Comparison of ENCODE assay signal across 8 cellular contexts in the genomic region with DNA sequence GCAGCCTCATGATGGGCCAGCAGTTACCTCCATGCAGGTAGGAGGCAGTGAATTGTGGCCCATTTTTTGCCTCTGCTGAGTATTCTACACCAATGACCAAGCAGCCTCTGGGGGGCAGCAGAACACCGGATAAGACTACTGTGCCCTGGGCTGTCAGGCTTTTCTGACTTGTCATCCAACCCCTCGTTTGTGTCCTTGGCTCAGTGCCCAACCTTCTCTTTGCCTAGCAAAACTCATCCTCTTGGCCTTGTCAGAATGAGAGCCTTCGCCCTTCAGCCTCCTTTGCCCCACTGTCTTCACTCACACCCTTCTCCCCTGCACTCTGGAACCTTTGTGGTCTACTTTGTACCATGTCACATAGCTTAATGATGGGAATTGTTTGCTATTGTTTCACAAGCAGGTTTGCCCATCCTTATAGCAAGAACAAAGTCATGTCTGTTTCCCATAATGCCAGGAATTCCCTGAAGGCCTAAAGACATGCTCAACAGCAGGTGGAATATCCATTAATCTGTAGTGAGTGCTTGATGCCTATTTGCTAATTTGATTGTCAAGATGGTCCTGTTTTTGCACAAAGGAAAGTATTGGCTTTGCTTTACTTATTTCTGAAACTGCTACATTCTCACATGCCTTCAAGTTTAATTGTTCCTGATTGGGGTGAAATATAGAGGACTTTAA.
DNase-seq lines count a peak whose midpoint lies in the region; ATAC-seq and TF ChIP-seq lines count a peak whose summit lies in the region.

No MANE protein-coding gene starts in this region.

- H3K9me3 ChIP-seq in AG04450 (ENCODE audit: control insufficient read depth, insufficient read depth, low read length), result no peaks in the 10 kb centered on the region

- H3K27ac ChIP-seq in AG04450 (ENCODE audit: low read depth, low read length), result no peak overlapping the region

- no peak overlapping the region for H3K4me3 ChIP-seq in AG04450 (ENCODE audit: low read depth, low read length)
- H3K4me3 ChIP-seq in cardiac fibroblast (replicated peaks in 1 of 2; ENCODE audit: low read depth in 2 of 2, low read length in 2 of 2), result no peak overlapping the region
- H3K4me3 ChIP-seq in kidney epithelial cell (ENCODE audit: low read depth, low read length), result no peak overlapping the region

- POLR2A ChIA-PET in AG04450 (lab: Yijun Ruan, JAX), result interaction anchor here (1.4 kb wide), 1 partner anchor 549 kb away, joined by 6 read pairs; a partner anchor contains a TSS

- H3K27me3 ChIP-seq in AG04450 (ENCODE audit: control insufficient read depth, insufficient read depth, low read length) (no peaks in the 10 kb centered on the region), kidney epithelial cell (ENCODE audit: control insufficient read depth, insufficient read depth, low read length) (no peaks in the 10 kb centered on the region)

- H3K36me3 ChIP-seq in kidney epithelial cell (ENCODE audit: control insufficient read depth, insufficient read depth, low read length), result no peaks in the 10 kb centered on the region

- CTCF ChIA-PET in AG04450 (lab: Charles Lee), result interaction anchor here (0.6 to 8.8 kb wide), 21 partner anchors 9 to 777 kb away, joined by 3 to 168 read pairs (median 3); a partner anchor contains a TSS

- TF ChIP-seq CTCF in AG04450 (IDR thresholded peaks at IDR 0.05; ENCODE audit: low read depth, low read length), result peak; percentile 81
- peak; percentile 57 for TF ChIP-seq CTCF in cardiac fibroblast (IDR thresholded peaks at IDR 0.05; ENCODE audit: low read depth, low read length)
- peak; percentile 82 for TF ChIP-seq CTCF in kidney epithelial cell (IDR thresholded peaks at IDR 0.05; ENCODE audit: insufficient read depth, low read length, poor library complexity, severe bottlenecking)

- ATAC-seq in GM18907 (IDR thresholded peaks at IDR 0.05; ENCODE audit: unreplicated experiment) (peak; percentile 79), HG03342 (IDR thresholded peaks at IDR 0.05; ENCODE audit: unreplicated experiment) (peak; percentile 87)

- DNase-seq in AG04450 (ENCODE audit: low read depth, low spot score), result peak; percentile 34
- peak; percentile 90 for DNase-seq in NCI-H2227 treated with DMSO at 0.1 percent for 48 hours (lab: John Stamatoyannopoulos, UW)
- DNase-seq in activated CD4-positive, CD25-positive, alpha-beta regulatory T cell (lab: John Stamatoyannopoulos, UW), result peak in 3 of 4 experiments; percentile 8 to 22 (median 18)
- peak; percentile 67 to 75 for DNase-seq in cardiac fibroblast (ENCODE audit: low read depth in 2 of 2)
- peak; percentile 39 for DNase-seq in kidney epithelial cell (ENCODE audit: low read depth)
- DNase-seq in stimulated activated CD4-positive, alpha-beta T cell treated with anti-CD3 and anti-CD28 coated beads, Interleukin-2, amount 100 ng/mL, for 48 hours, result peak; percentile 69 to 70

Comparison
In these comparisons a context has a peak if more than half of its experiments do, and no peak if none do; other contexts are left out.
1. DNase-seq: peak in every context shown above with its lines; median percentile 90 in NCI-H2227 treated with DMSO at 0.1 percent for 48 hours; 71 in cardiac fibroblast; 70 in stimulated activated CD4-positive, alpha-beta T cell treated with anti-CD3 and anti-CD28 coated beads, Interleukin-2, amount 100 ng/mL, for 48 hours; 39 in kidney epithelial cell; 34 in AG04450; 18 in activated CD4-positive, CD25-positive, alpha-beta regulatory T cell.